In the genomic region with DNA sequence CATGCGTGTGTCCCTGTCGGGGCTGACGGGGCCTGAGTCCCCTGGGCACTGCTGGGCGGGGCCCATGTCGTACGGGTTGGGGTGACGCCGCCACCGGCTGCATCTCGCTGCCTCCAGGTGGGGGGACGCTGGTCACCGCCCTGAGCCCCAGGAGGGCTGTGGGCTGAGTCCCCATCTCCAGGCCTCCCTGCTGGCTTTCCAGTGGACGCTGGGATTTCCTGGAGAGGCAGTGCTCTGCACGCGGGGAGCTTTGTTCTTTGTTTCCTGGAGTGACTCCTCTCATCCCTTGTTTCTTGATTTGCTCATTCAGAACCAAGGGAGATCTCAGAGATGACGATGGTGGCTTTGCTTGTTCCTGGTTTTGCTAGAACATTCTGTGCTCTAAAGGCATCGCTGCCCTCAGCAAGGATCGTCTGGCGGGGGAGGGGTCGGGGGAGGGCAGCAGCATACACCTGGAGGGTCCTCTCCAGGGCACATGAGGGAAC, we compare ENCODE assay signal across 12 cellular contexts. TPM values are rescaled to one million over a fixed set of nuclear protein-coding genes. Genes with fewer than 3 reads are reported as not detected.
DNase-seq lines count a peak whose midpoint lies in the region; ATAC-seq, FAIRE-seq and TF ChIP-seq lines count a peak whose summit lies in the region.
"Had no signal": no experiment of that assay in that cellular context is flagged by ENCODE, and none has a peak within 500 bp of the region (broad histone marks: within the 10 kb centered on the region; RNA-seq: fewer than 3 reads in every experiment).

No MANE protein-coding gene starts in this region.

- H3K4me3 ChIP-seq in right atrium auricular region, result no peak overlapping the region
- no peak overlapping the region for H3K4me3 ChIP-seq in dorsolateral prefrontal cortex
- H3K4me3 ChIP-seq in vagina, result no peak overlapping the region

- no peaks in the 10 kb centered on the region for H3K9me3 ChIP-seq in right atrium auricular region
- H3K9me3 ChIP-seq in vagina, result no peaks in the 10 kb centered on the region

- peaks cover 47 to 58% (median 55%) of the 10 kb centered on the region in 3 donors for H3K4me1 Mint-ChIP-seq in naive B cell
- peaks cover 23% of the 10 kb centered on the region for H3K4me1 Mint-ChIP-seq in activated T-cell treated with anti-CD3 and anti-CD28 coated beads, Interleukin-2, amount 50 U/mL, for 24 hours (ENCODE audit: low read depth)

- ATAC-seq in Right ventricle myocardium inferior (no peak), naive B cell (ENCODE audit: low read depth in 2 of 2) (peak; percentile 70 to 71)

- H3K27me3 ChIP-seq in right atrium auricular region, result no peaks in the 10 kb centered on the region
- H3K27me3 ChIP-seq in dorsolateral prefrontal cortex, result no peaks in the 10 kb centered on the region
- H3K27me3 ChIP-seq in vagina, result no peaks in the 10 kb centered on the region

- H3K9me3 Mint-ChIP-seq in naive B cell, result no peaks in the 10 kb centered on the region
- no peaks in the 10 kb centered on the region for H3K9me3 Mint-ChIP-seq in activated T-cell treated with anti-CD3 and anti-CD28 coated beads, Interleukin-2, amount 50 U/mL, for 24 hours
- H3K9me3 Mint-ChIP-seq: activated CD4-positive, alpha-beta T cell treated with anti-CD3 and anti-CD28 coated beads, Interleukin-2, amount 10 ng/mL, durations not matched to agents 7 days and 5 days had no signal

- no peak for FAIRE-seq in H54 (lab: Jason Lieb, UNC)

- DNase-seq in right atrium auricular region (ENCODE audit: low spot score) (no peak), Right ventricle myocardium inferior (ENCODE audit: missing footprints) (no peak), dorsolateral prefrontal cortex (no peak), naive B cell (peak; percentile 93), vagina (ENCODE audit: extremely low spot score in 2 of 2) (no peak), H54 (ENCODE audit: insufficient read length, low spot score) (no peak)
- DNase-seq in activated T-cell treated with anti-CD3 and anti-CD28 coated beads, Interleukin-2, amount 50 U/mL, for 24 hours, result no peak
- no peak for DNase-seq in activated CD4-positive, alpha-beta T cell treated with anti-CD3 and anti-CD28 coated beads for 1 hour
- DNase-seq: activated CD4-positive, alpha-beta T cell treated with anti-CD3 and anti-CD28 coated beads, Interleukin-2, amount 10 ng/mL, durations not matched to agents 7 days and 5 days; aorta; NCI-H1105; stimulated activated CD4-positive, alpha-beta T cell treated with anti-CD3 and anti-CD28 coated beads, Interleukin-4, amount 100 ng/mL, for 1 hour had no signal

- peak overlapping the region; percentile 94 to 100 (median 98) for H3K27ac Mint-ChIP-seq in naive B cell
- no peak overlapping the region for H3K27ac Mint-ChIP-seq in activated T-cell treated with anti-CD3 and anti-CD28 coated beads, Interleukin-2, amount 50 U/mL, for 24 hours
- H3K27ac Mint-ChIP-seq: activated CD4-positive, alpha-beta T cell treated with anti-CD3 and anti-CD28 coated beads, Interleukin-2, amount 10 ng/mL, durations not matched to agents 7 days and 5 days had no signal

- H3K36me3 Mint-ChIP-seq in naive B cell, result peaks cover 0 to 10% of the 10 kb centered on the region in 2 donors
- no peaks in the 10 kb centered on the region for H3K36me3 Mint-ChIP-seq in activated T-cell treated with anti-CD3 and anti-CD28 coated beads, Interleukin-2, amount 50 U/mL, for 24 hours (ENCODE audit: low read depth)

- peak overlapping the region; percentile 46 to 87 (median 64) for H3K4me3 Mint-ChIP-seq in naive B cell
- no peak overlapping the region for H3K4me3 Mint-ChIP-seq in activated T-cell treated with anti-CD3 and anti-CD28 coated beads, Interleukin-2, amount 50 U/mL, for 24 hours
- H3K4me3 Mint-ChIP-seq: activated CD4-positive, alpha-beta T cell treated with anti-CD3 and anti-CD28 coated beads, Interleukin-2, amount 10 ng/mL, durations not matched to agents 7 days and 5 days had no signal

- intact Hi-C loops in Right ventricle myocardium inferior (cut with DNase I) (no loop called here), dorsolateral prefrontal cortex (cut with DNase I) (no loop called here), vagina (cut with DNase I) (no loop called here)

- H3K27ac ChIP-seq in right atrium auricular region, result peak overlapping the region; percentile 48 to 82
- H3K27ac ChIP-seq in dorsolateral prefrontal cortex, result peak overlapping the region in 48 of 59 donors; percentile 1 to 94 (median 48)
- H3K27ac ChIP-seq in vagina, result peak overlapping the region; percentile 62

- TF ChIP-seq POLR2A in vagina (IDR thresholded peaks at IDR 0.05) (no peak), H54 (IDR thresholded peaks at IDR 0.05; ENCODE audit: low read depth, low read length) (no peak)

- H3K4me1 ChIP-seq in right atrium auricular region (peaks cover 0 to 55% of the 10 kb centered on the region in 2 donors), vagina (peaks cover 70% of the 10 kb centered on the region)

- H3K36me3 ChIP-seq in right atrium auricular region (peaks cover 4% of the 10 kb centered on the region), vagina (peaks cover 0 to 4% of the 10 kb centered on the region in 2 donors)

- no peaks in the 10 kb centered on the region for H3K27me3 Mint-ChIP-seq in naive B cell
- no peaks in the 10 kb centered on the region for H3K27me3 Mint-ChIP-seq in activated T-cell treated with anti-CD3 and anti-CD28 coated beads, Interleukin-2, amount 50 U/mL, for 24 hours
- H3K27me3 Mint-ChIP-seq: activated CD4-positive, alpha-beta T cell treated with anti-CD3 and anti-CD28 coated beads, Interleukin-2, amount 10 ng/mL, durations not matched to agents 7 days and 5 days had no signal

- TF ChIP-seq CTCF in right atrium auricular region (IDR thresholded peaks at IDR 0.05) (no peak), dorsolateral prefrontal cortex (IDR thresholded peaks at IDR 0.05 in 54 of 56, conservative IDR thresholded peaks at IDR 0.05 in 2 of 56; ENCODE audit: low read depth in 1 of 56, partially characterized antibody in 56 of 56) (no peak), vagina (IDR thresholded peaks at IDR 0.05) (no peak)

RNA-seq across cellular contexts. Expression of a gene that starts 21.0 kb away (rescaled TPM):
- total RNA-seq in right atrium auricular region (1 to 10 TPM; 7.7 to 8.1 TPM), Right ventricle myocardium inferior (22.3 TPM), dorsolateral prefrontal cortex (10 to 100 TPM in 118 of 120 experiments, 1 to 10 TPM in 2; 7.7 to 28.3 (median 17.8) TPM), vagina (14.7 TPM)
- polyA plus RNA-seq in naive B cell (ENCODE audit: low read depth in 6 of 6), result 10 to 100 TPM in 1 of 6 donors, 1 to 10 TPM in 5; 3.3 to 10.3 (median 6.2) TPM
